In the genomic region with DNA sequence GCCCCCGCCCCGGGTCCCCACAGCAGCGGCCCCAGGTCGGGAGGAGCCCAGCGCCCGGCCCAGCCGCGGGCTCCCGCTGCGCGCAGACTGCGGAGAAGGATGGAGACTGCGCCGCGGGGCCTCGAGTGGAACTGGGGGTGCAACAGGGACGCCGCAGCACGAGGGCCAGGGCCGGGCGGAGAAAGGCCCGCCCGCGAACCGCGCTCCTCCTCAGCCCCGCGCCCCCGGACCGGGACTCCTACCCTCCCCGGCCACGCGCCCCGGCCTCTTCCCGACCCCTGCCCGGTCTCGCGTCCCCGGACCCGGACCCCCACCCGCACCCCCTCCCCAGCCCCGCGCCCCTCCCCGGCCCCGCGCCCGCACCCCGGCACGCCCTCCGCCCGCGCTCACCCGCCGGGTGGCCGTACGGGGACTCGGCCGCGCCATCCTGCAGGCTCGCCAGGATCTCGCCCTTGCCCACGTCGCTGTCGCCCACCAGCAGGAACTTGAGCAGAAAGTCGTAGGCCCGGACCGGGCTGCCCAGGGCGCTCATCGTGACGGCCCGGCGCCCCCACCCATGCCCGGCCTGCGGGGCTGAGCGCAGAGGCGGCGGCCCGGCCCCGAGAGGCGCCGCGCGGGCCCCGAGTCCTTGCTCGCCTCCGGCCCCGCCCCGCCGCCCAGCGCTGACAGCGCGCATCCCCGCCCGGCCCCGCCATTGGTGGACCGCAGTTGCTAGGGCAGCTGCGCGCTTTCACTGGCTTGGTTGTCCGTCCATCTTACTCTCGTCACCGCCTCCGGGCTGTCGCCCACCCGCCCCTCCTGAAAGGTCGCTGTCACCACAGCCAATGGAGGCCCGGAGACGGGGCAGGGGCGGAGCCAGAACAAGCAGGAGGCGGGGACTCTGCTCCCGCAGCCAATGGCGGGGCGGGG, we compare ENCODE assay signal across 1 cellular context.
TF ChIP-seq lines count a peak whose summit lies in the region.

A gene with protein sequence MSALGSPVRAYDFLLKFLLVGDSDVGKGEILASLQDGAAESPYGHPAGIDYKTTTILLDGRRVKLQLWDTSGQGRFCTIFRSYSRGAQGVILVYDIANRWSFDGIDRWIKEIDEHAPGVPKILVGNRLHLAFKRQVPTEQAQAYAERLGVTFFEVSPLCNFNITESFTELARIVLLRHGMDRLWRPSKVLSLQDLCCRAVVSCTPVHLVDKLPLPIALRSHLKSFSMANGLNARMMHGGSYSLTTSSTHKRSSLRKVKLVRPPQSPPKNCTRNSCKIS (minus strand): TSS at position 634 of the 909 bp plus-strand sequence. CDS start 102 bp downstream, at position 532.

TF ChIP-seq in GM12878, 131 proteins besides CTCF, POLR2A, EP300 and RAD21 (continued from another document):
- TF ChIP-seq TCF7 (IDR thresholded peaks at IDR 0.05; ENCODE audit: borderline replicate concordance) (no peak), TARDBP (IDR thresholded peaks at IDR 0.05; ENCODE audit: borderline replicate concordance) (no peak), RFX5 (IDR thresholded peaks at IDR 0.05; ENCODE audit: low read depth, low read length) (peak; percentile 95), CREM (IDR thresholded peaks at IDR 0.05; ENCODE audit: low read depth) (peak; percentile 85), MEF2A (IDR thresholded peaks at IDR 0.05; ENCODE audit: insufficient read depth, low read depth, low read length) (no peak), SUPT20H (IDR thresholded peaks at IDR 0.05; ENCODE audit: borderline replicate concordance, control insufficient read depth, low read depth, low read length) (no peak), CHD2 (IDR thresholded peaks at IDR 0.05; ENCODE audit: borderline replicate concordance, low read depth, low read length) (peak; percentile 89), SMARCA5 (IDR thresholded peaks at IDR 0.05) (0 out of 2 replicates have a peak, but pooled peaks have one; percentile 23), LARP7 (IDR thresholded peaks at IDR 0.05) (peak; percentile 61), SP1 (IDR thresholded peaks at IDR 0.05; ENCODE audit: low read depth, low read length) (peak; percentile 95), TCF12 (IDR thresholded peaks at IDR 0.05; ENCODE audit: low read depth, low read length) (no peak), SIX5 (IDR thresholded peaks at IDR 0.05; ENCODE audit: low read depth, low read length, severe bottlenecking) (no peak), MXI1 (IDR thresholded peaks at IDR 0.05; ENCODE audit: low read depth, low read length) (peak; percentile 56; the same call in 1 of the 2 replicates), YY1 (IDR thresholded peaks at IDR 0.05; ENCODE audit: low read depth, low read length) (0 out of 2 replicates have a peak, but pooled peaks have one; percentile 2), POLR2AphosphoS2 (IDR thresholded peaks at IDR 0.05; ENCODE audit: low read depth, low read length) (no peak), DPF2 (IDR thresholded peaks at IDR 0.05) (peak; percentile 92), CBX5 (IDR thresholded peaks at IDR 0.05; ENCODE audit: low read depth) (no peak), BACH1 (IDR thresholded peaks at IDR 0.05; ENCODE audit: borderline replicate concordance) (peak; percentile 40; the same call in 1 of the 2 replicates), HCFC1 (IDR thresholded peaks at IDR 0.05; ENCODE audit: low read length) (no peak), FOS (IDR thresholded peaks at IDR 0.05; ENCODE audit: borderline replicate concordance, extremely low read depth, insufficient read length) (peak; percentile 59), MYC (IDR thresholded peaks at IDR 0.05; ENCODE audit: insufficient read depth, insufficient read length, insufficient replicate concordance, low read length, severe bottlenecking) (no peak), PAX5 (IDR thresholded peaks at IDR 0.05; ENCODE audit: borderline replicate concordance, low read depth, low read length) (no peak), SMAD1 (IDR thresholded peaks at IDR 0.05; ENCODE audit: low read depth, partially characterized antibody) (no peak), SMAD5 (IDR thresholded peaks at IDR 0.05; ENCODE audit: low read depth) (no peak)
- TF ChIP-seq, protein P1, sequence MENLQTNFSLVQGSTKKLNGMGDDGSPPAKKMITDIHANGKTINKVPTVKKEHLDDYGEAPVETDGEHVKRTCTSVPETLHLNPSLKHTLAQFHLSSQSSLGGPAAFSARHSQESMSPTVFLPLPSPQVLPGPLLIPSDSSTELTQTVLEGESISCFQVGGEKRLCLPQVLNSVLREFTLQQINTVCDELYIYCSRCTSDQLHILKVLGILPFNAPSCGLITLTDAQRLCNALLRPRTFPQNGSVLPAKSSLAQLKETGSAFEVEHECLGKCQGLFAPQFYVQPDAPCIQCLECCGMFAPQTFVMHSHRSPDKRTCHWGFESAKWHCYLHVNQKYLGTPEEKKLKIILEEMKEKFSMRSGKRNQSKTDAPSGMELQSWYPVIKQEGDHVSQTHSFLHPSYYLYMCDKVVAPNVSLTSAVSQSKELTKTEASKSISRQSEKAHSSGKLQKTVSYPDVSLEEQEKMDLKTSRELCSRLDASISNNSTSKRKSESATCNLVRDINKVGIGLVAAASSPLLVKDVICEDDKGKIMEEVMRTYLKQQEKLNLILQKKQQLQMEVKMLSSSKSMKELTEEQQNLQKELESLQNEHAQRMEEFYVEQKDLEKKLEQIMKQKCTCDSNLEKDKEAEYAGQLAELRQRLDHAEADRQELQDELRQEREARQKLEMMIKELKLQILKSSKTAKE (IDR thresholded peaks at IDR 0.05; ENCODE audit: low read depth, poor library complexity, severe bottlenecking), result no peak
- TF ChIP-seq, protein P2, sequence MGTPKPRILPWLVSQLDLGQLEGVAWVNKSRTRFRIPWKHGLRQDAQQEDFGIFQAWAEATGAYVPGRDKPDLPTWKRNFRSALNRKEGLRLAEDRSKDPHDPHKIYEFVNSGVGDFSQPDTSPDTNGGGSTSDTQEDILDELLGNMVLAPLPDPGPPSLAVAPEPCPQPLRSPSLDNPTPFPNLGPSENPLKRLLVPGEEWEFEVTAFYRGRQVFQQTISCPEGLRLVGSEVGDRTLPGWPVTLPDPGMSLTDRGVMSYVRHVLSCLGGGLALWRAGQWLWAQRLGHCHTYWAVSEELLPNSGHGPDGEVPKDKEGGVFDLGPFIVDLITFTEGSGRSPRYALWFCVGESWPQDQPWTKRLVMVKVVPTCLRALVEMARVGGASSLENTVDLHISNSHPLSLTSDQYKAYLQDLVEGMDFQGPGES (IDR thresholded peaks at IDR 0.05), result peak; percentile 90
- TF ChIP-seq, protein P3, sequence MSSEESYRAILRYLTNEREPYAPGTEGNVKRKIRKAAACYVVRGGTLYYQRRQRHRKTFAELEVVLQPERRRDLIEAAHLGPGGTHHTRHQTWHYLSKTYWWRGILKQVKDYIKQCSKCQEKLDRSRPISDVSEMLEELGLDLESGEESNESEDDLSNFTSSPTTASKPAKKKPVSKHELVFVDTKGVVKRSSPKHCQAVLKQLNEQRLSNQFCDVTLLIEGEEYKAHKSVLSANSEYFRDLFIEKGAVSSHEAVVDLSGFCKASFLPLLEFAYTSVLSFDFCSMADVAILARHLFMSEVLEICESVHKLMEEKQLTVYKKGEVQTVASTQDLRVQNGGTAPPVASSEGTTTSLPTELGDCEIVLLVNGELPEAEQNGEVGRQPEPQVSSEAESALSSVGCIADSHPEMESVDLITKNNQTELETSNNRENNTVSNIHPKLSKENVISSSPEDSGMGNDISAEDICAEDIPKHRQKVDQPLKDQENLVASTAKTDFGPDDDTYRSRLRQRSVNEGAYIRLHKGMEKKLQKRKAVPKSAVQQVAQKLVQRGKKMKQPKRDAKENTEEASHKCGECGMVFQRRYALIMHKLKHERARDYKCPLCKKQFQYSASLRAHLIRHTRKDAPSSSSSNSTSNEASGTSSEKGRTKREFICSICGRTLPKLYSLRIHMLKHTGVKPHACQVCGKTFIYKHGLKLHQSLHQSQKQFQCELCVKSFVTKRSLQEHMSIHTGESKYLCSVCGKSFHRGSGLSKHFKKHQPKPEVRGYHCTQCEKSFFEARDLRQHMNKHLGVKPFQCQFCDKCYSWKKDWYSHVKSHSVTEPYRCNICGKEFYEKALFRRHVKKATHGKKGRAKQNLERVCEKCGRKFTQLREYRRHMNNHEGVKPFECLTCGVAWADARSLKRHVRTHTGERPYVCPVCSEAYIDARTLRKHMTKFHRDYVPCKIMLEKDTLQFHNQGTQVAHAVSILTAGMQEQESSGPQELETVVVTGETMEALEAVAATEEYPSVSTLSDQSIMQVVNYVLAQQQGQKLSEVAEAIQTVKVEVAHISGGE (CRISPR knock-in tag; IDR thresholded peaks at IDR 0.05), result no peak
- TF ChIP-seq, protein P4, sequence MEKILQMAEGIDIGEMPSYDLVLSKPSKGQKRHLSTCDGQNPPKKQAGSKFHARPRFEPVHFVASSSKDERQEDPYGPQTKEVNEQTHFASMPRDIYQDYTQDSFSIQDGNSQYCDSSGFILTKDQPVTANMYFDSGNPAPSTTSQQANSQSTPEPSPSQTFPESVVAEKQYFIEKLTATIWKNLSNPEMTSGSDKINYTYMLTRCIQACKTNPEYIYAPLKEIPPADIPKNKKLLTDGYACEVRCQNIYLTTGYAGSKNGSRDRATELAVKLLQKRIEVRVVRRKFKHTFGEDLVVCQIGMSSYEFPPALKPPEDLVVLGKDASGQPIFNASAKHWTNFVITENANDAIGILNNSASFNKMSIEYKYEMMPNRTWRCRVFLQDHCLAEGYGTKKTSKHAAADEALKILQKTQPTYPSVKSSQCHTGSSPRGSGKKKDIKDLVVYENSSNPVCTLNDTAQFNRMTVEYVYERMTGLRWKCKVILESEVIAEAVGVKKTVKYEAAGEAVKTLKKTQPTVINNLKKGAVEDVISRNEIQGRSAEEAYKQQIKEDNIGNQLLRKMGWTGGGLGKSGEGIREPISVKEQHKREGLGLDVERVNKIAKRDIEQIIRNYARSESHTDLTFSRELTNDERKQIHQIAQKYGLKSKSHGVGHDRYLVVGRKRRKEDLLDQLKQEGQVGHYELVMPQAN (conservative IDR thresholded peaks at IDR 0.05), result peak; percentile 45
- TF ChIP-seq, protein P5, sequence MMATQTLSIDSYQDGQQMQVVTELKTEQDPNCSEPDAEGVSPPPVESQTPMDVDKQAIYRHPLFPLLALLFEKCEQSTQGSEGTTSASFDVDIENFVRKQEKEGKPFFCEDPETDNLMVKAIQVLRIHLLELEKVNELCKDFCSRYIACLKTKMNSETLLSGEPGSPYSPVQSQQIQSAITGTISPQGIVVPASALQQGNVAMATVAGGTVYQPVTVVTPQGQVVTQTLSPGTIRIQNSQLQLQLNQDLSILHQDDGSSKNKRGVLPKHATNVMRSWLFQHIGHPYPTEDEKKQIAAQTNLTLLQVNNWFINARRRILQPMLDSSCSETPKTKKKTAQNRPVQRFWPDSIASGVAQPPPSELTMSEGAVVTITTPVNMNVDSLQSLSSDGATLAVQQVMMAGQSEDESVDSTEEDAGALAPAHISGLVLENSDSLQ (IDR thresholded peaks at IDR 0.05), result peak; percentile 98
- TF ChIP-seq, protein P6, sequence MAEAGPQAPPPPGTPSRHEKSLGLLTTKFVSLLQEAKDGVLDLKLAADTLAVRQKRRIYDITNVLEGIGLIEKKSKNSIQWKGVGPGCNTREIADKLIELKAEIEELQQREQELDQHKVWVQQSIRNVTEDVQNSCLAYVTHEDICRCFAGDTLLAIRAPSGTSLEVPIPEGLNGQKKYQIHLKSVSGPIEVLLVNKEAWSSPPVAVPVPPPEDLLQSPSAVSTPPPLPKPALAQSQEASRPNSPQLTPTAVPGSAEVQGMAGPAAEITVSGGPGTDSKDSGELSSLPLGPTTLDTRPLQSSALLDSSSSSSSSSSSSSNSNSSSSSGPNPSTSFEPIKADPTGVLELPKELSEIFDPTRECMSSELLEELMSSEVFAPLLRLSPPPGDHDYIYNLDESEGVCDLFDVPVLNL (IDR thresholded peaks at IDR 0.05; ENCODE audit: low read depth, low read length), result no peak
- TF ChIP-seq, protein P7, sequence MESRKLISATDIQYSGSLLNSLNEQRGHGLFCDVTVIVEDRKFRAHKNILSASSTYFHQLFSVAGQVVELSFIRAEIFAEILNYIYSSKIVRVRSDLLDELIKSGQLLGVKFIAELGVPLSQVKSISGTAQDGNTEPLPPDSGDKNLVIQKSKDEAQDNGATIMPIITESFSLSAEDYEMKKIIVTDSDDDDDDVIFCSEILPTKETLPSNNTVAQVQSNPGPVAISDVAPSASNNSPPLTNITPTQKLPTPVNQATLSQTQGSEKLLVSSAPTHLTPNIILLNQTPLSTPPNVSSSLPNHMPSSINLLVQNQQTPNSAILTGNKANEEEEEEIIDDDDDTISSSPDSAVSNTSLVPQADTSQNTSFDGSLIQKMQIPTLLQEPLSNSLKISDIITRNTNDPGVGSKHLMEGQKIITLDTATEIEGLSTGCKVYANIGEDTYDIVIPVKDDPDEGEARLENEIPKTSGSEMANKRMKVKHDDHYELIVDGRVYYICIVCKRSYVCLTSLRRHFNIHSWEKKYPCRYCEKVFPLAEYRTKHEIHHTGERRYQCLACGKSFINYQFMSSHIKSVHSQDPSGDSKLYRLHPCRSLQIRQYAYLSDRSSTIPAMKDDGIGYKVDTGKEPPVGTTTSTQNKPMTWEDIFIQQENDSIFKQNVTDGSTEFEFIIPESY (IDR thresholded peaks at IDR 0.05), result no peak
- TF ChIP-seq, protein P8, sequence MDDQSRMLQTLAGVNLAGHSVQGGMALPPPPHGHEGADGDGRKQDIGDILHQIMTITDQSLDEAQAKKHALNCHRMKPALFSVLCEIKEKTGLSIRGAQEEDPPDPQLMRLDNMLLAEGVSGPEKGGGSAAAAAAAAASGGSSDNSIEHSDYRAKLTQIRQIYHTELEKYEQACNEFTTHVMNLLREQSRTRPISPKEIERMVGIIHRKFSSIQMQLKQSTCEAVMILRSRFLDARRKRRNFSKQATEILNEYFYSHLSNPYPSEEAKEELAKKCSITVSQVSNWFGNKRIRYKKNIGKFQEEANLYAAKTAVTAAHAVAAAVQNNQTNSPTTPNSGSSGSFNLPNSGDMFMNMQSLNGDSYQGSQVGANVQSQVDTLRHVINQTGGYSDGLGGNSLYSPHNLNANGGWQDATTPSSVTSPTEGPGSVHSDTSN (IDR thresholded peaks at IDR 0.05; ENCODE audit: insufficient replicate concordance, low read depth, low read length), result peak; percentile 95
- TF ChIP-seq, protein P9, sequence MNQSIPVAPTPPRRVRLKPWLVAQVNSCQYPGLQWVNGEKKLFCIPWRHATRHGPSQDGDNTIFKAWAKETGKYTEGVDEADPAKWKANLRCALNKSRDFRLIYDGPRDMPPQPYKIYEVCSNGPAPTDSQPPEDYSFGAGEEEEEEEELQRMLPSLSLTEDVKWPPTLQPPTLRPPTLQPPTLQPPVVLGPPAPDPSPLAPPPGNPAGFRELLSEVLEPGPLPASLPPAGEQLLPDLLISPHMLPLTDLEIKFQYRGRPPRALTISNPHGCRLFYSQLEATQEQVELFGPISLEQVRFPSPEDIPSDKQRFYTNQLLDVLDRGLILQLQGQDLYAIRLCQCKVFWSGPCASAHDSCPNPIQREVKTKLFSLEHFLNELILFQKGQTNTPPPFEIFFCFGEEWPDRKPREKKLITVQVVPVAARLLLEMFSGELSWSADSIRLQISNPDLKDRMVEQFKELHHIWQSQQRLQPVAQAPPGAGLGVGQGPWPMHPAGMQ (IDR thresholded peaks at IDR 0.05; ENCODE audit: borderline replicate concordance), result no peak
